ENCODE assay signal across 18 cellular contexts in the genomic region with DNA sequence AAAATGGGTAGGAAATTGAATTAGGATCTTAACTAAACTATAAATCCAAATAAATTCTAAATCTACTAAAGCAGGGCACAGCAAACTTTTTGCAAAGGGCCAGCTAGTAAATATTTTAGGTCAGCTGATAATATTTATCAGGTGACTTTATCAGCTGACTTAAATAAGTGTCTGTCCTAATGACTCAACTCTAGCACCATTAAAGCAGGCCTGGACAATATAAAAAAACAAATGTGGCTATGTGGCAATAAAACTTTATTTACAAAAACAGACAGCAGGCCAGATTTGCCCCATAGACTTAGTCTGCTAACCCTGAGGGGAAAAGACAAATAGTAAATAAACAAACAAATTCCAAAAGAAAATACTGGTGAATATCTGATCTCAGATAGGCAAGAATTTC. TPM values are rescaled to one million over a fixed set of nuclear protein-coding genes. Genes with fewer than 3 reads are reported as not detected.
DNase-seq lines count a peak whose midpoint lies in the region; ATAC-seq, FAIRE-seq and TF ChIP-seq lines count a peak whose summit lies in the region.
"Had no signal": no experiment of that assay in that cellular context is flagged by ENCODE, and none has a peak within 500 bp of the region (broad histone marks: within the 10 kb centered on the region; RNA-seq: fewer than 3 reads in every experiment).

No MANE protein-coding gene starts in this region.

- no peaks in the 10 kb centered on the region for H3K9me3 ChIP-seq in Panc1 (ENCODE audit: control insufficient read depth, insufficient read depth, low read depth, low read length)
- no peaks in the 10 kb centered on the region for H3K9me3 ChIP-seq in endothelial cell of umbilical vein (replicated peaks; ENCODE audit: control insufficient read depth, insufficient read depth, low read length)

- H3K9me3 Mint-ChIP-seq in T-helper 2 cell treated with Interferon-gamma antibody and Interleukin-4, amounts not matched to agents 5 μg/mL and 100 μg/mL, for 36 hours = no peaks in the 10 kb centered on the region
- H3K9me3 Mint-ChIP-seq in activated naive CD4-positive, alpha-beta T cell treated with anti-CD3 and anti-CD28 coated beads, Interleukin-2, amount 10 ng/mL, durations not matched to agents 7 days and 5 days = no peaks in the 10 kb centered on the region
- H3K9me3 Mint-ChIP-seq: CD4-positive, CD25-positive, alpha-beta regulatory T cell had no signal

- H3K36me3 Mint-ChIP-seq in T-helper 2 cell treated with Interferon-gamma antibody and Interleukin-4, amounts not matched to agents 5 μg/mL and 100 μg/mL, for 36 hours (ENCODE audit: low read depth) = peaks cover 2% of the 10 kb centered on the region
- peaks cover 16% of the 10 kb centered on the region for H3K36me3 Mint-ChIP-seq in activated naive CD4-positive, alpha-beta T cell treated with anti-CD3 and anti-CD28 coated beads, Interleukin-2, amount 10 ng/mL, durations not matched to agents 7 days and 5 days

- no peak for FAIRE-seq in endothelial cell of umbilical vein (lab: Jason Lieb, UNC)

- DNase-seq in A172 (ENCODE audit: low spot score) = peak; percentile 33
- peak; percentile 13 for DNase-seq in EH (ENCODE audit: low read depth)
- no peak for DNase-seq in Panc1 (ENCODE audit: low read depth, low spot score)
- no peak for DNase-seq in endothelial cell of umbilical vein (ENCODE audit: low read depth, low spot score)
- DNase-seq in T-helper 2 cell treated with Interferon-gamma antibody and Interleukin-4, amounts not matched to agents 5 μg/mL and 100 μg/mL, for 36 hours (ENCODE audit: low spot score) = no peak
- DNase-seq in medulla oblongata (ENCODE audit: extremely low spot score) = no peak
- DNase-seq in activated naive CD4-positive, alpha-beta T cell treated with anti-CD3 and anti-CD28 coated beads, Interleukin-2, amount 10 ng/mL, durations not matched to agents 7 days and 5 days = no peak
- no peak for DNase-seq in OCI-M1 (lab: John Stamatoyannopoulos, UW)
- DNase-seq: Calu3; CD4-positive, CD25-positive, alpha-beta regulatory T cell; DMS53; GOT3; Karpas-422; MM.1S; NCI-H1105; NCI-H1694 treated with DMSO at 0.1 percent for 48 hours; NK-92 treated with Interleukin-12 subunit alpha and Interleukin-12 subunit beta, amount 100 ng/mL, for 24 hours had no signal

- H3K27me3 Mint-ChIP-seq in T-helper 2 cell treated with Interferon-gamma antibody and Interleukin-4, amounts not matched to agents 5 μg/mL and 100 μg/mL, for 36 hours (ENCODE audit: low read depth) = no peaks in the 10 kb centered on the region
- H3K27me3 Mint-ChIP-seq in activated naive CD4-positive, alpha-beta T cell treated with anti-CD3 and anti-CD28 coated beads, Interleukin-2, amount 10 ng/mL, durations not matched to agents 7 days and 5 days = no peaks in the 10 kb centered on the region
- H3K27me3 Mint-ChIP-seq: CD4-positive, CD25-positive, alpha-beta regulatory T cell had no signal

- TF ChIP-seq POLR2A in endothelial cell of umbilical vein (IDR thresholded peaks at IDR 0.05; ENCODE audit: low read depth, low read length) = no peak

- 0 out of 2 replicates have a peak, but pooled peaks cover 4% of the 10 kb centered on the region for H3K4me1 ChIP-seq in Panc1 (ENCODE audit: control insufficient read depth, insufficient read depth, low read length)
- peaks cover 36% of the 10 kb centered on the region for H3K4me1 ChIP-seq in endothelial cell of umbilical vein (ENCODE audit: control insufficient read depth, extremely low read depth, insufficient read depth, low read length)

- H3K4me3 Mint-ChIP-seq in T-helper 2 cell treated with Interferon-gamma antibody and Interleukin-4, amounts not matched to agents 5 μg/mL and 100 μg/mL, for 36 hours = no peak overlapping the region
- H3K4me3 Mint-ChIP-seq in activated naive CD4-positive, alpha-beta T cell treated with anti-CD3 and anti-CD28 coated beads, Interleukin-2, amount 10 ng/mL, durations not matched to agents 7 days and 5 days = no peak overlapping the region
- H3K4me3 Mint-ChIP-seq: CD4-positive, CD25-positive, alpha-beta regulatory T cell had no signal

- H4K20me1 ChIP-seq in endothelial cell of umbilical vein (replicated peaks; ENCODE audit: control insufficient read depth, extremely low read depth, insufficient read depth, low read length) = no peaks in the 10 kb centered on the region

- BruUV-seq in Panc1 (replicated peaks; lab: Mats Ljungman, UMichigan) = no TSS peak
- no TSS peak for BruUV-seq in endothelial cell of umbilical vein (replicated peaks; lab: Mats Ljungman, UMichigan)

- no peaks in the 10 kb centered on the region for H3K9me1 ChIP-seq in endothelial cell of umbilical vein (replicated peaks; ENCODE audit: control insufficient read depth, extremely low read depth, insufficient read depth, low read length)

- H3K9ac ChIP-seq in endothelial cell of umbilical vein (replicated peaks; ENCODE audit: extremely low read depth, insufficient read depth, low read length) = peak overlapping the region; percentile 13

- in situ Hi-C loops in Panc1 (cut with HindIII; ENCODE audit: low pct_unique_long_range_greater_than_20kb, low sequenced_read_pairs) = no loop called here

- CTCF ChIA-PET in Panc1 (lab: Charles Lee) = no interaction called here
- CTCF ChIA-PET in endothelial cell of umbilical vein (lab: Charles Lee) = interaction anchor here (1.3 kb wide), 1 partner anchor 21 kb away, joined by 4 read pairs; no protein-coding TSS in a partner anchor
- CTCF ChIA-PET in activated naive CD4-positive, alpha-beta T cell treated with anti-CD3 and anti-CD28 coated beads, Interleukin-2, amount 10 ng/mL, durations not matched to agents 7 days and 5 days (lab: Charles Lee) = no interaction called here

- dilution Hi-C loops in endothelial cell of umbilical vein (cut with MboI; ENCODE audit: extremely low pct_ligation_motif_present, low sequenced_read_pairs) = no loop called here

- H3K36me3 ChIP-seq in Panc1 (ENCODE audit: control insufficient read depth, insufficient read depth, low read length) (no peaks in the 10 kb centered on the region), endothelial cell of umbilical vein (ENCODE audit: control insufficient read depth in 2 of 2, extremely low read depth in 1 of 2, insufficient read depth in 2 of 2, low read length in 2 of 2) (no peaks in the 10 kb centered on the region)

- no peak overlapping the region for H3K27ac Mint-ChIP-seq in T-helper 2 cell treated with Interferon-gamma antibody and Interleukin-4, amounts not matched to agents 5 μg/mL and 100 μg/mL, for 36 hours
- H3K27ac Mint-ChIP-seq in activated naive CD4-positive, alpha-beta T cell treated with anti-CD3 and anti-CD28 coated beads, Interleukin-2, amount 10 ng/mL, durations not matched to agents 7 days and 5 days = no peak overlapping the region

- H3K27me3 ChIP-seq in Panc1 (ENCODE audit: control insufficient read depth, insufficient read depth, low read length) (no peaks in the 10 kb centered on the region), endothelial cell of umbilical vein (ENCODE audit: control insufficient read depth in 2 of 2, insufficient read depth in 2 of 2, low read length in 2 of 2) (no peaks in the 10 kb centered on the region)

- H3K79me2 ChIP-seq in endothelial cell of umbilical vein (ENCODE audit: control insufficient read depth, insufficient read depth, low read length) = no peaks in the 10 kb centered on the region

- H3K4me1 Mint-ChIP-seq in T-helper 2 cell treated with Interferon-gamma antibody and Interleukin-4, amounts not matched to agents 5 μg/mL and 100 μg/mL, for 36 hours (ENCODE audit: low read depth) = peaks cover 51% of the 10 kb centered on the region
- peaks cover 58% of the 10 kb centered on the region for H3K4me1 Mint-ChIP-seq in activated naive CD4-positive, alpha-beta T cell treated with anti-CD3 and anti-CD28 coated beads, Interleukin-2, amount 10 ng/mL, durations not matched to agents 7 days and 5 days

- no peak overlapping the region for H3K4me2 ChIP-seq in endothelial cell of umbilical vein (ENCODE audit: insufficient read depth, low read length)

- TF ChIP-seq CTCF in Panc1 (IDR thresholded peaks at IDR 0.05) (no peak), endothelial cell of umbilical vein (IDR thresholded peaks at IDR 0.05; ENCODE audit: extremely low read depth in 1 of 2, insufficient read depth in 1 of 2, low read depth in 1 of 2, low read length in 2 of 2) (no peak)

- intact Hi-C loops in Panc1 (cut with micrococcal nuclease; ENCODE audit: unreplicated experiment) = no loop called here
- intact Hi-C loops in endothelial cell of umbilical vein (cut with micrococcal nuclease) = loop anchor here (1.0 kb wide), 2 partner anchors 27 to 95 kb away; partner anchors contain the start of gene DOCK9

- ATAC-seq in Panc1 = peak; percentile 42; the same call in 1 of the 2 replicates

- H3K27ac ChIP-seq in Panc1 (ENCODE audit: low read length) (no peak overlapping the region), endothelial cell of umbilical vein (ENCODE audit: insufficient read depth, low read depth, low read length) (peak overlapping the region; percentile 30)
- H3K27ac ChIP-seq: RWPE1 had no signal

- no peak overlapping the region for H2AFZ ChIP-seq in endothelial cell of umbilical vein (ENCODE audit: low read depth, low read length)

- POLR2A ChIA-PET in Panc1 (lab: Charles Lee) = no interaction called here
- POLR2A ChIA-PET in endothelial cell of umbilical vein (lab: Charles Lee) = interaction anchor here (0.7 kb wide), 2 partner anchors 33 to 149 kb away, joined by 3 read pairs; no protein-coding TSS in a partner anchor

- H3K4me3 ChIP-seq in Panc1 (ENCODE audit: low read depth in 2 of 2, low read length in 2 of 2) = no peak overlapping the region
- no peak overlapping the region for H3K4me3 ChIP-seq in endothelial cell of umbilical vein (replicated peaks in 1 of 3; ENCODE audit: insufficient read depth in 1 of 3, low read depth in 1 of 3, low read length in 3 of 3)

TF ChIP-seq in endothelial cell of umbilical vein, 7 proteins besides CTCF, POLR2A, EP300 and RAD21 (continues in another document):
- TF ChIP-seq EZH2 (IDR thresholded peaks at IDR 0.05; ENCODE audit: borderline replicate concordance, low read depth, low read length, severe bottlenecking) (no peak), FOS (IDR thresholded peaks at IDR 0.05; ENCODE audit: borderline replicate concordance, insufficient read depth, low read length) (no peak), MYC (IDR thresholded peaks at IDR 0.05; ENCODE audit: low read depth, low read length) (no peak)

RNA-seq across cellular contexts. Expression of gene DOCK9, which starts 27.7 kb away (rescaled TPM):
- 51.0 and 153 TPM in 2 replicates for total RNA-seq in A172 (2014; rRNA removed; shearing (Covaris generic))
- total RNA-seq in Panc1 (2021; ENCODE audit: unreplicated experiment) (30.5 TPM), endothelial cell of umbilical vein (323 and 334 TPM in 2 replicates)
- polyA plus RNA-seq in Panc1 (2012; ENCODE audit: insufficient read length) = 22.2 TPM
- polyA plus RNA-seq in endothelial cell of umbilical vein = 129 and 147 TPM in 2 replicates
- 157 and 160 TPM in 2 replicates for polyA plus RNA-seq in endothelial cell of umbilical vein (2011; cell fraction: cytosol; rRNA removed)
- polyA plus RNA-seq in endothelial cell of umbilical vein (2011; cell fraction: nucleus; rRNA removed) = 346 and 384 TPM in 2 replicates
- 202 and 235 TPM in 2 replicates for polyA plus RNA-seq in endothelial cell of umbilical vein (2012)
- 346 and 363 TPM in 2 replicates for polyA minus RNA-seq in endothelial cell of umbilical vein
- 17.8 TPM for polyA minus RNA-seq in endothelial cell of umbilical vein (2011; cell fraction: cytosol; rRNA and poly(A)+ RNA removed)
- 536 and 739 TPM in 2 replicates for polyA minus RNA-seq in endothelial cell of umbilical vein (2011; cell fraction: nucleus; rRNA and poly(A)+ RNA removed)

Comparison
In these comparisons a context has a peak if more than half of its experiments do, and no peak if none do; other contexts are left out.
1. DNase-seq: peak in A172 (single experiment) and EH (single experiment); none in Panc1 (single experiment), endothelial cell of umbilical vein (single experiment), T-helper 2 cell treated with Interferon-gamma antibody and Interleukin-4, amounts not matched to agents 5 μg/mL and 100 μg/mL, for 36 hours (single experiment), medulla oblongata (single experiment), activated naive CD4-positive, alpha-beta T cell treated with anti-CD3 and anti-CD28 coated beads, Interleukin-2, amount 10 ng/mL, durations not matched to agents 7 days and 5 days (single experiment) and OCI-M1 (single experiment).